In genomic region chr10:112820320-112820719, GRCh38 we compare ENCODE assay signal across 29 cellular contexts.
"Had no signal": no experiment of that assay in that cellular context is flagged by ENCODE, and none has a peak within 500 bp of the region (broad histone marks: within the 10 kb centered on the region; RNA-seq: fewer than 3 reads in every experiment).

No MANE protein-coding gene starts in this region.

- H3K27ac ChIP-seq: coronary artery, esophagus squamous epithelium, heart right ventricle, left ventricle myocardium inferior, lower lobe of right lung, ovary, psoas muscle, skin epidermis, spleen, thoracic aorta, tibial nerve, upper lobe of right lung, uterus had no signal

- H3K9me3 Mint-ChIP-seq: naive B cell; natural killer cell treated with Interleukin-12 subunit alpha and Interleukin-12 subunit beta and Interleukin-15 and Interleukin-18, amount 100 ng/mL, for 72 hours; neural crest cell; stimulated activated naive B cell treated with anti-CD40 and anti-IgM and Interleukin-4, amounts not matched to agents 10 μg/mL and 1 μg/mL and 100 μg/mL, for 72 hours; stimulated activated naive CD8-positive, alpha-beta T cell treated with anti-CD3 and anti-CD28 coated beads, Interleukin-15, Interleukin-2, amounts not matched to agents 100 ng/mL and 50 ng/mL, for 24 hours had no signal

- H3K4me3 Mint-ChIP-seq: naive B cell; natural killer cell treated with Interleukin-12 subunit alpha and Interleukin-12 subunit beta and Interleukin-15 and Interleukin-18, amount 100 ng/mL, for 72 hours; neural crest cell; stimulated activated naive B cell treated with anti-CD40 and anti-IgM and Interleukin-4, amounts not matched to agents 10 μg/mL and 1 μg/mL and 100 μg/mL, for 72 hours; stimulated activated naive CD8-positive, alpha-beta T cell treated with anti-CD3 and anti-CD28 coated beads, Interleukin-15, Interleukin-2, amounts not matched to agents 100 ng/mL and 50 ng/mL, for 24 hours had no signal

- DNase-seq: dermis blood vessel endothelial cell; effector memory CD4-positive, alpha-beta T cell; erythroblast; esophagus squamous epithelium; foreskin melanocyte; glutamatergic neuron; heart right ventricle; hippocampal formation; left cardiac atrium; left ventricle myocardium inferior; lower lobe of right lung; naive B cell; nucleus accumbens; ovary; psoas muscle; right cardiac atrium; spleen; stimulated activated naive B cell treated with anti-CD40 and anti-IgM and Interleukin-4, amounts not matched to agents 10 μg/mL and 1 μg/mL and 100 μg/mL, for 72 hours; upper lobe of right lung; uterus had no signal

- H3K9me3 ChIP-seq: esophagus squamous epithelium, heart right ventricle, left ventricle myocardium inferior, lower lobe of right lung, ovary, psoas muscle, spleen, thoracic aorta, tibial nerve, upper lobe of right lung, uterus had no signal

- ATAC-seq: left cardiac atrium; lower lobe of right lung; natural killer cell treated with Interleukin-12 subunit alpha and Interleukin-12 subunit beta and Interleukin-15 and Interleukin-18, amount 100 ng/mL, for 72 hours; psoas muscle; right cardiac atrium; stimulated activated naive B cell treated with anti-CD40 and anti-IgM and Interleukin-4, amounts not matched to agents 10 μg/mL and 1 μg/mL and 100 μg/mL, for 72 hours; upper lobe of right lung had no signal

- H3K27me3 ChIP-seq: esophagus squamous epithelium, heart right ventricle, ovary, spleen, tibial nerve, upper lobe of right lung, uterus had no signal

- H3K27ac Mint-ChIP-seq: natural killer cell treated with Interleukin-12 subunit alpha and Interleukin-12 subunit beta and Interleukin-15 and Interleukin-18, amount 100 ng/mL, for 72 hours; stimulated activated naive B cell treated with anti-CD40 and anti-IgM and Interleukin-4, amounts not matched to agents 10 μg/mL and 1 μg/mL and 100 μg/mL, for 72 hours; stimulated activated naive CD8-positive, alpha-beta T cell treated with anti-CD3 and anti-CD28 coated beads, Interleukin-15, Interleukin-2, amounts not matched to agents 100 ng/mL and 50 ng/mL, for 24 hours had no signal

- FAIRE-seq: endometrium, islet of Langerhans had no signal

- H3K4me1 ChIP-seq: left ventricle myocardium inferior, psoas muscle, uterus had no signal

- H3K4me3 ChIP-seq: coronary artery, esophagus squamous epithelium, heart right ventricle, left ventricle myocardium inferior, lower lobe of right lung, ovary, psoas muscle, skin epidermis, spleen, thoracic aorta, tibial nerve, upper lobe of right lung, uterus had no signal

- H3K4me1 Mint-ChIP-seq: stimulated activated naive B cell treated with anti-CD40 and anti-IgM and Interleukin-4, amounts not matched to agents 10 μg/mL and 1 μg/mL and 100 μg/mL, for 72 hours had no signal

- H3K36me3 ChIP-seq: esophagus squamous epithelium, lower lobe of right lung, ovary, thoracic aorta, upper lobe of right lung, uterus had no signal

- H3K27me3 Mint-ChIP-seq: naive B cell; natural killer cell treated with Interleukin-12 subunit alpha and Interleukin-12 subunit beta and Interleukin-15 and Interleukin-18, amount 100 ng/mL, for 72 hours; stimulated activated naive B cell treated with anti-CD40 and anti-IgM and Interleukin-4, amounts not matched to agents 10 μg/mL and 1 μg/mL and 100 μg/mL, for 72 hours; stimulated activated naive CD8-positive, alpha-beta T cell treated with anti-CD3 and anti-CD28 coated beads, Interleukin-15, Interleukin-2, amounts not matched to agents 100 ng/mL and 50 ng/mL, for 24 hours had no signal
